In genomic region chr15:80701676-80702311, GRCh38 we compare ENCODE assay signal across 1 cellular context.
TF ChIP-seq lines count a peak whose summit lies in the region.

No MANE protein-coding gene starts in this region.

TF ChIP-seq in HEK293, 187 proteins besides CTCF, POLR2A, EP300 and RAD21 (continued from another document):
- TF ChIP-seq PRDM10 (tag by site-specific recombination; IDR thresholded peaks at IDR 0.05) (no peak), ZNF157 (tag by site-specific recombination; IDR thresholded peaks at IDR 0.05) (no peak), ZNF335 (tag by site-specific recombination; conservative IDR thresholded peaks at IDR 0.05) (peak; percentile 25; the same call in 1 of the 2 replicates), ZNF362 (tag by site-specific recombination; IDR thresholded peaks at IDR 0.05) (no peak), ZNF529 (tag by site-specific recombination; IDR thresholded peaks at IDR 0.05; ENCODE audit: insufficient replicate concordance) (no peak), ZSCAN16 (tag by site-specific recombination; IDR thresholded peaks at IDR 0.05) (0 out of 2 replicates have a peak, but pooled peaks have one; percentile 40), ZNF701 (tag by site-specific recombination; IDR thresholded peaks at IDR 0.05) (no peak), ZNF548 (tag by site-specific recombination; IDR thresholded peaks at IDR 0.05) (no peak), ZNF239 (tag by site-specific recombination; IDR thresholded peaks at IDR 0.05) (no peak), PRDM1 (tag by site-specific recombination; IDR thresholded peaks at IDR 0.05) (no peak), AEBP2 (tag by site-specific recombination; IDR thresholded peaks at IDR 0.05; ENCODE audit: borderline replicate concordance) (no peak), ATF2 (tag by site-specific recombination; IDR thresholded peaks at IDR 0.05; ENCODE audit: low read depth) (no peak), ZBTB48 (tag by site-specific recombination; IDR thresholded peaks at IDR 0.05) (no peak), ZNF354C (tag by site-specific recombination; IDR thresholded peaks at IDR 0.05; ENCODE audit: borderline replicate concordance, low read depth) (no peak), ZNF558 (tag by site-specific recombination; IDR thresholded peaks at IDR 0.05) (no peak), OSR2 (tag by site-specific recombination; IDR thresholded peaks at IDR 0.05) (peak; percentile 63), ZSCAN4 (tag by site-specific recombination; IDR thresholded peaks at IDR 0.05) (no peak), GLI4 (tag by site-specific recombination; IDR thresholded peaks at IDR 0.05) (no peak), ZNF302 (tag by site-specific recombination; IDR thresholded peaks at IDR 0.05; ENCODE audit: low read depth) (no peak), GLIS1 (tag by site-specific recombination; IDR thresholded peaks at IDR 0.05) (no peak), ZNF621 (tag by site-specific recombination; IDR thresholded peaks at IDR 0.05) (no peak), ZNF629 (tag by site-specific recombination; IDR thresholded peaks at IDR 0.05) (peak; percentile 35; the same call in 1 of the 2 replicates), PRDM6 (tag by site-specific recombination; IDR thresholded peaks at IDR 0.05) (peak; percentile 62), ZNF114 (tag by site-specific recombination; IDR thresholded peaks at IDR 0.05) (no peak), ZNF768 (tag by site-specific recombination; IDR thresholded peaks at IDR 0.05) (no peak), ZNF121 (tag by site-specific recombination; IDR thresholded peaks at IDR 0.05) (no peak)
TF ChIP-seq in HEK293: peak in this region for 7.
